In genomic region chr18:11548940-11549551, GRCh38 we compare ENCODE assay signal across 23 cellular contexts.
"Had no signal": no experiment of that assay in that cellular context is flagged by ENCODE, and none has a peak within 500 bp of the region (broad histone marks: within the 10 kb centered on the region; RNA-seq: fewer than 3 reads in every experiment).

No MANE protein-coding gene starts in this region.

- H3K36me3 Mint-ChIP-seq: neural progenitor cell had no signal

- H3K4me3 ChIP-seq: dorsolateral prefrontal cortex, heart left ventricle, neural progenitor cell, ovary, right lobe of liver, stomach, upper lobe of right lung, vagina had no signal

- H3K9me3 ChIP-seq: ovary, right lobe of liver had no signal

- ATAC-seq: heart left ventricle, left lobe of liver, natural killer cell, right lobe of liver, upper lobe of right lung had no signal

- H3K4me1 Mint-ChIP-seq: neural progenitor cell had no signal

- H3K27ac Mint-ChIP-seq: natural killer cell, neural progenitor cell had no signal

- H3K27ac ChIP-seq: dorsolateral prefrontal cortex, epithelial cell of prostate, heart left ventricle, neural progenitor cell, ovary, right lobe of liver, stomach, upper lobe of right lung, vagina had no signal

- H3K27me3 Mint-ChIP-seq: central memory CD8-positive, alpha-beta T cell had no signal

- H3K27me3 ChIP-seq: neural progenitor cell, ovary, right lobe of liver, stomach, vagina had no signal

- DNase-seq: cortex of kidney; dorsolateral prefrontal cortex; effector CD8-positive, alpha-beta T cell; foreskin melanocyte; heart left ventricle; hippocampal formation; islet precursor cell; mammary epithelial cell; natural killer cell; nucleus accumbens; ovary; right lobe of liver; stimulated activated CD4-positive, alpha-beta T cell treated with anti-CD3 and anti-CD28 coated beads, Interleukin-15, amount 100 ng/mL, for 24 hours; stimulated activated CD4-positive, alpha-beta T cell treated with anti-CD3 and anti-CD28 coated beads, Interleukin-1b, Interleukin-23, amount 100 ng/mL, for 48 hours; stimulated activated naive CD4-positive, alpha-beta T cell; stomach; substantia nigra; upper lobe of right lung had no signal

- H3K4me3 Mint-ChIP-seq: central memory CD8-positive, alpha-beta T cell; natural killer cell; neural progenitor cell had no signal

- H3K4me1 ChIP-seq: heart left ventricle, neural progenitor cell, right lobe of liver, stomach, upper lobe of right lung, vagina had no signal

- H3K36me3 ChIP-seq: heart left ventricle, neural progenitor cell, ovary, right lobe of liver, stomach, upper lobe of right lung, vagina had no signal
